8 cellular contexts compared by ENCODE assay signal in genomic region chr12:95218852-95219171, GRCh38. TPM values are rescaled to one million over a fixed set of nuclear protein-coding genes. Genes with fewer than 3 reads are reported as not detected.
DNase-seq lines count a peak whose midpoint lies in the region; ATAC-seq and TF ChIP-seq lines count a peak whose summit lies in the region.

No MANE protein-coding gene starts in this region.

- H3K4me1 ChIP-seq in DOHH2 (ENCODE audit: control insufficient read depth, low read length) (peaks cover 51% of the 10 kb centered on the region), ectodermal cell (ENCODE audit: control insufficient read depth, insufficient read depth, low read length) (no peaks in the 10 kb centered on the region), vagina (peaks cover 31% of the 10 kb centered on the region)

- H3K9me3 ChIP-seq in DOHH2 (ENCODE audit: control insufficient read depth, insufficient read depth, low read length), result no peaks in the 10 kb centered on the region
- H3K9me3 ChIP-seq in ectodermal cell (ENCODE audit: control insufficient read depth, low read length), result no peaks in the 10 kb centered on the region
- no peaks in the 10 kb centered on the region for H3K9me3 ChIP-seq in vagina

- H3K27ac ChIP-seq in DOHH2 (ENCODE audit: low read depth, low read length) (peak overlapping the region; percentile 78), ectodermal cell (ENCODE audit: insufficient read depth, low read depth, low read length, poor library complexity, severe bottlenecking) (peak overlapping the region; percentile 99), vagina (peak overlapping the region; percentile 95)

- peak overlapping the region; percentile 70 for H3K4me2 ChIP-seq in DOHH2 (ENCODE audit: low read length)

- H4K20me1 ChIP-seq in DOHH2 (ENCODE audit: control insufficient read depth, insufficient read depth, low read depth, low read length), result no peaks in the 10 kb centered on the region

- 13 to 15% methylated on average over 6 of the region's 6 CpGs for WGBS in ectodermal cell, 2 experiments

- H3K9me2 ChIP-seq in DOHH2 (replicated peaks; ENCODE audit: control insufficient read depth, low read length), result no peaks in the 10 kb centered on the region

- H3K79me2 ChIP-seq in DOHH2 (ENCODE audit: control insufficient read depth, low read length), result peaks cover 97% of the 10 kb centered on the region

- no peaks in the 10 kb centered on the region for H3K9me3 Mint-ChIP-seq in activated B cell treated with CpG ODN at 0.5 μM for 24 hours
- no peaks in the 10 kb centered on the region for H3K9me3 Mint-ChIP-seq in natural killer cell

- peaks cover 44% of the 10 kb centered on the region for H3K4me1 Mint-ChIP-seq in activated B cell treated with CpG ODN at 0.5 μM for 24 hours
- H3K4me1 Mint-ChIP-seq in natural killer cell, result peaks cover 27 to 31% of the 10 kb centered on the region in 2 donors

- H3K27me3 ChIP-seq in DOHH2 (ENCODE audit: control insufficient read depth, low read length) (no peaks in the 10 kb centered on the region), ectodermal cell (ENCODE audit: control insufficient read depth, insufficient read depth, low read length, poor library complexity, severe bottlenecking) (no peaks in the 10 kb centered on the region), vagina (no peaks in the 10 kb centered on the region)

- TF ChIP-seq POLR2A in vagina (IDR thresholded peaks at IDR 0.05), result no peak

- H3K4me3 Mint-ChIP-seq in activated B cell treated with CpG ODN at 0.5 μM for 24 hours (peak overlapping the region; percentile 96), natural killer cell (peak overlapping the region; percentile 100)

- H3F3A ChIP-seq in DOHH2 (ENCODE audit: control insufficient read depth, insufficient read depth), result 0 out of 2 replicates have a peak, but pooled peaks cover 2% of the 10 kb centered on the region

- TF ChIP-seq CTCF in DOHH2 (IDR thresholded peaks at IDR 0.05; ENCODE audit: low read depth, low read length, poor library complexity, severe bottlenecking) (no peak), activated B cell treated with CpG ODN at 0.5 μM for 24 hours (IDR thresholded peaks at IDR 0.05) (no peak), natural killer cell (IDR thresholded peaks at IDR 0.05) (no peak), vagina (IDR thresholded peaks at IDR 0.05) (no peak)

- H3K36me3 Mint-ChIP-seq in activated B cell treated with CpG ODN at 0.5 μM for 24 hours (ENCODE audit: low read depth) (peaks cover 11% of the 10 kb centered on the region), natural killer cell (peaks cover 6% of the 10 kb centered on the region)

- ATAC-seq in activated B cell treated with CpG ODN at 0.5 μM for 24 hours (ENCODE audit: low read depth) (no peak), natural killer cell (no peak), GM21529 (IDR thresholded peaks at IDR 0.05; ENCODE audit: unreplicated experiment) (no peak), HG03039 (IDR thresholded peaks at IDR 0.05; ENCODE audit: unreplicated experiment) (no peak)

- H3K27me3 Mint-ChIP-seq in activated B cell treated with CpG ODN at 0.5 μM for 24 hours (no peaks in the 10 kb centered on the region), natural killer cell (ENCODE audit: low read depth in 2 of 2) (peaks cover 6 to 9% of the 10 kb centered on the region in 2 donors)

- H3K27ac Mint-ChIP-seq in activated B cell treated with CpG ODN at 0.5 μM for 24 hours, result peak overlapping the region; percentile 95
- H3K27ac Mint-ChIP-seq in natural killer cell, result peak overlapping the region; percentile 91 to 97

- POLR2A ChIA-PET in activated B cell treated with CpG ODN at 0.5 μM for 24 hours (lab: Charles Lee), result interaction anchor here (3.3 kb wide), 1 partner anchor 255 kb away, joined by 26 read pairs; the partner anchor contains the start of gene METAP2

- peak; percentile 61 for DNase-seq in LoVo (ENCODE audit: low spot score)
- DNase-seq in activated B cell treated with CpG ODN at 0.5 μM for 24 hours, result no peak
- DNase-seq in natural killer cell, result no peak
- no peak for DNase-seq in vagina (ENCODE audit: extremely low spot score in 2 of 2)

- peak overlapping the region; percentile 92 for H3K4me3 ChIP-seq in DOHH2 (ENCODE audit: low read length)
- peak overlapping the region; percentile 63 for H3K4me3 ChIP-seq in ectodermal cell (ENCODE audit: insufficient read depth, low read depth, low read length)
- peak overlapping the region; percentile 65 to 98 for H3K4me3 ChIP-seq in vagina

- peaks cover 64% of the 10 kb centered on the region for H3K36me3 ChIP-seq in DOHH2 (ENCODE audit: control insufficient read depth, low read length)
- no peaks in the 10 kb centered on the region for H3K36me3 ChIP-seq in ectodermal cell (ENCODE audit: control insufficient read depth, insufficient read depth, low read length)
- no peaks in the 10 kb centered on the region for H3K36me3 ChIP-seq in vagina

- CTCF ChIA-PET in activated B cell treated with CpG ODN at 0.5 μM for 24 hours (lab: Charles Lee), result no interaction called here

- intact Hi-C loops in activated B cell treated with CpG ODN at 0.5 μM for 24 hours (cut with micrococcal nuclease) (loop anchor here (1.0 to 10.0 kb wide), 11 partner anchors 7 to 1777 kb away; partner anchors contain the start of genes LTA4H, MRPL42, NEDD1 and PLXNC1), natural killer cell (cut with micrococcal nuclease) (loop anchor here (5.0 to 10.0 kb wide), 3 partner anchors 147 to 1544 kb away; partner anchors contain the start of genes CRADD, NR2C1 and SNRPF), vagina (cut with DNase I) (no loop called here)

RNA-seq across cellular contexts. Expression of gene VEZT, which starts 1.2 kb away (rescaled TPM):
- 47.2 and 58.7 TPM in 2 replicates for total RNA-seq in activated B cell treated with CpG ODN at 0.5 μM for 24 hours
- 87.8 TPM for polyA plus RNA-seq in ectodermal cell (2013, experiment 1 of 4)
- 94.2 TPM for polyA plus RNA-seq in ectodermal cell (2013, experiment 2 of 4)
- polyA plus RNA-seq in ectodermal cell (2013, experiment 3 of 4), result 74.1 TPM
- 79.4 TPM for polyA plus RNA-seq in ectodermal cell (2013, experiment 4 of 4)
- total RNA-seq in natural killer cell, result 10 to 100 TPM; 32.7 to 37.0 (median 35.1) TPM
- total RNA-seq in vagina, result 63.3 TPM

RNA-seq across cellular contexts. Expression of gene FGD6, which starts 1.5 kb away (rescaled TPM):
- total RNA-seq in activated B cell treated with CpG ODN at 0.5 μM for 24 hours (3.7 and 5.4 TPM in 2 replicates), natural killer cell (1 to 10 TPM; 1.5 to 1.9 (median 1.9) TPM), vagina (17.7 TPM)
- 16.3 TPM for polyA plus RNA-seq in ectodermal cell (2013, experiment 1 of 4)
- polyA plus RNA-seq in ectodermal cell (2013, experiment 2 of 4), result 17.8 TPM
- 11.8 TPM for polyA plus RNA-seq in ectodermal cell (2013, experiment 3 of 4)
- 14.2 TPM for polyA plus RNA-seq in ectodermal cell (2013, experiment 4 of 4)
